In the genomic region with DNA sequence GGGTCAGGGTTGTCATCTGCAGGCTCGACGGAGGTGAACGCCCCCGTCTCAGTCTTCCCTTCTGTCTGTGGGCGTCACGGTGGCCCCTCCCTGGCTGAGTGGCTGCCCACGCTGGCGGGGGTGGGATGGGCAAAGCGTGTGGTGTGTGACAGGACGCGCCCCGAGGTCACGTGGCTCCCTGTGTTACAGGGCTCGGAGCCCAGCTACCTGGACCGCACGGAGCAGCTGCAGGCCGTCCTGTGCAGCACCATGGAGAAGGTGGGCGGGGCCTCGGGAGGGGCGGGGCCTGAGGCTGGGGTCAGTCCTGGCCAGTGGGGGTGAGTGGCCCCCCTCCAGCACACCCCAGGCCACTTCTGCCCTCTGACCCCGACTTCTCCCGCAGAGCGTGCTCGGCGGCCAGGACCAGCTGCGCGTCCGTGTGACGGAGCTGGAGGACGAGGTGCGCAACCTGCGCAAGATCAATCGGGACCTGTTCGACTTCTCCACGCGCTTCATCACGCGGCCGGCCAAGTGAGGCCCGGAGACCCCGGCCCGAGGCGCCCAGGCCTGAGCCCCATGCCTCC, we compare ENCODE assay signal across 23 cellular contexts. TPM values are rescaled to one million over a fixed set of nuclear protein-coding genes. Genes with fewer than 3 reads are reported as not detected.
A peak's percentile ranks its signal among the peaks of the same experiment; 100 is the strongest.
DNase-seq lines count a peak whose midpoint lies in the region; ATAC-seq and TF ChIP-seq lines count a peak whose summit lies in the region.
"Had no signal": no experiment of that assay in that cellular context is flagged by ENCODE, and none has a peak within 500 bp of the region (broad histone marks: within the 10 kb centered on the region; RNA-seq: fewer than 3 reads in every experiment).

No MANE protein-coding gene starts in this region.

- H2BK15ac ChIP-seq in neuronal stem cell (ENCODE audit: low read length) = no peak overlapping the region

- no peak overlapping the region for H4K91ac ChIP-seq in neuronal stem cell (ENCODE audit: low read depth, low read length, poor library complexity)

- no peak overlapping the region for H3K4me3 Mint-ChIP-seq in endodermal cell
- H3K4me3 Mint-ChIP-seq: CD4-positive, alpha-beta memory T cell had no signal

- no peak overlapping the region for H3K4me2 ChIP-seq in neuronal stem cell (ENCODE audit: insufficient read depth, low read length, poor library complexity, severe bottlenecking)

- H3K4me1 ChIP-seq in endodermal cell (ENCODE audit: control insufficient read depth, insufficient read depth, low read length) (no peaks in the 10 kb centered on the region), neuronal stem cell (ENCODE audit: control insufficient read depth in 2 of 2, insufficient read depth in 1 of 2, low read depth in 1 of 2, low read length in 2 of 2) (peaks cover 3 to 6% of the 10 kb centered on the region in 2 donors)

- H3K9ac ChIP-seq in endodermal cell (ENCODE audit: extremely low read depth, low read length, poor library complexity, severe bottlenecking) (no peak overlapping the region), neuronal stem cell (ENCODE audit: low read depth, low read length, poor library complexity) (peak overlapping the region; percentile 60)
- H3K9ac ChIP-seq: BLaER1 treated with 17β-estradiol and CSF1 and Interleukin-3, amounts not matched to agents 10 nM and 100 nM had no signal

- POLR2A ChIA-PET in RWPE1 (lab: Yijun Ruan, JAX; ENCODE audit: low non-redundant PET) = no interaction called here

- H2BK120ac ChIP-seq in neuronal stem cell (ENCODE audit: low read depth, low read length) = no peak overlapping the region

- H2BK12ac ChIP-seq in neuronal stem cell (ENCODE audit: low read length) = peak overlapping the region; percentile 84

- ATAC-seq in GM21360 (IDR thresholded peaks at IDR 0.05; ENCODE audit: unreplicated experiment) = no peak
- ATAC-seq: Panc1 had no signal

- H3K23ac ChIP-seq in neuronal stem cell (ENCODE audit: low read depth, low read length, poor library complexity) = peak overlapping the region; percentile 43

- H3K79me1 ChIP-seq in neuronal stem cell (ENCODE audit: low read depth, low read length) = peaks cover 6% of the 10 kb centered on the region

- H4K8ac ChIP-seq in neuronal stem cell (ENCODE audit: low read depth, low read length) = no peak overlapping the region

- peak overlapping the region; percentile 51 for H3K27ac ChIP-seq in RWPE1
- H3K27ac ChIP-seq in endodermal cell (ENCODE audit: low read depth, low read length) = no peak overlapping the region
- H3K27ac ChIP-seq in neuronal stem cell (replicated peaks; ENCODE audit: low read length) = no peak overlapping the region
- H3K27ac ChIP-seq: BLaER1 treated with 17β-estradiol and CSF1 and Interleukin-3, amounts not matched to agents 10 nM and 100 nM; SJCRH30 had no signal

- peaks cover 12% of the 10 kb centered on the region for H3K36me3 Mint-ChIP-seq in endodermal cell (ENCODE audit: low read depth)

- DNase-seq in RWPE1 (ENCODE audit: low spot score) (no peak), endodermal cell (peak; percentile 71), neuronal stem cell (ENCODE audit: low spot score) (no peak), HT-29 (ENCODE audit: low spot score) (no peak), 8988T (no peak)
- DNase-seq: ACHN; CD4-positive, alpha-beta memory T cell; DMS 273 treated with DMSO at 0.1 percent for 48 hours; DMS79 treated with DMSO at 0.1 percent for 48 hours; GOT3; Kasumi-1; NCI-H1417; NCI-H1694 treated with DMSO at 0.1 percent for 48 hours; NCI-H2081 treated with DMSO at 0.1 percent for 48 hours; NCI-H2171 treated with DMSO at 0.1 percent for 48 hours; NCI-H524 treated with DMSO at 0.1 percent for 48 hours; NCI-H82; SJCRH30 had no signal

- WGBS in endodermal cell (ENCODE audit: insufficient coverage in 1 of 2, insufficient read length in 1 of 2), 2 experiments = 94 to 98% methylated on average over 29 to 43 of the region's 43 CpGs
- WGBS in neuronal stem cell (ENCODE audit: extremely low coverage in 2 of 2, insufficient read length in 2 of 2, insufficient replicate concordance in 1 of 2), 2 donors = no CpG with 5 or more reads among the region's 43 CpGs

- peaks cover 28% of the 10 kb centered on the region for H3K27me3 Mint-ChIP-seq in endodermal cell (ENCODE audit: insufficient read depth)

- no peak overlapping the region for H2AFZ ChIP-seq in neuronal stem cell (ENCODE audit: low read length)

- H2BK5ac ChIP-seq in neuronal stem cell (ENCODE audit: low read length) = no peak overlapping the region

- H3K9me3 ChIP-seq in endodermal cell (ENCODE audit: control insufficient read depth, low read length) (no peaks in the 10 kb centered on the region), neuronal stem cell (replicated peaks in 1 of 2; ENCODE audit: control insufficient read depth in 2 of 2, insufficient read depth in 1 of 2, low read depth in 1 of 2, low read length in 2 of 2) (no peaks in the 10 kb centered on the region)
- H3K9me3 ChIP-seq: Caco-2, SJCRH30 had no signal

- H3K27me3 ChIP-seq in endodermal cell (ENCODE audit: control insufficient read depth, insufficient read depth, low read length, poor library complexity, severe bottlenecking) = peaks cover 27% of the 10 kb centered on the region
- peaks cover 0 to 28% (median 3%) of the 10 kb centered on the region in 3 experiments for H3K27me3 ChIP-seq in neuronal stem cell (ENCODE audit: control insufficient read depth in 3 of 3, insufficient read depth in 3 of 3, low read depth in 1 of 3, low read length in 3 of 3)

- H3K4me1 Mint-ChIP-seq in endodermal cell = peaks cover 4% of the 10 kb centered on the region

- peak overlapping the region; percentile 64 for H3K18ac ChIP-seq in neuronal stem cell (ENCODE audit: low read length)

- peaks cover 22% of the 10 kb centered on the region for H3K36me3 ChIP-seq in endodermal cell (ENCODE audit: control insufficient read depth, insufficient read depth, low read length)
- peaks cover 14 to 44% of the 10 kb centered on the region in 2 donors for H3K36me3 ChIP-seq in neuronal stem cell (replicated peaks in 1 of 2; ENCODE audit: control insufficient read depth in 2 of 2, insufficient read depth in 2 of 2, low read length in 2 of 2)

- no peak overlapping the region for H3K27ac Mint-ChIP-seq in endodermal cell

- TF ChIP-seq CTCF in RWPE1 (conservative IDR thresholded peaks at IDR 0.05; ENCODE audit: low read depth) (no peak), endodermal cell (conservative IDR thresholded peaks at IDR 0.05) (no peak)

- peak overlapping the region; percentile 56 for H3K14ac ChIP-seq in neuronal stem cell (ENCODE audit: low read length)

- H3K4me3 ChIP-seq in endodermal cell (ENCODE audit: low read length) = no peak overlapping the region
- no peak overlapping the region for H3K4me3 ChIP-seq in neuronal stem cell (ENCODE audit: low read length in 2 of 2)
- H3K4me3 ChIP-seq: BLaER1 treated with 17β-estradiol and CSF1 and Interleukin-3, amounts not matched to agents 10 nM and 100 nM; SJCRH30 had no signal

- CTCF ChIA-PET in RWPE1 (lab: Yijun Ruan, JAX) = no interaction called here

- H2AK5ac ChIP-seq in neuronal stem cell (ENCODE audit: low read depth, low read length) = no peak overlapping the region

- H3K9me3 Mint-ChIP-seq in endodermal cell = no peaks in the 10 kb centered on the region
- H3K9me3 Mint-ChIP-seq: CD4-positive, alpha-beta memory T cell had no signal

- H3K4ac ChIP-seq in neuronal stem cell (ENCODE audit: low read length) = no peak overlapping the region

RNA-seq across cellular contexts. Expression of a gene that starts 6.3 kb away (rescaled TPM):
- total RNA-seq in endodermal cell = 1 to 10 TPM; 2.0 TPM
- polyA plus RNA-seq in endodermal cell (2013, experiment 1 of 2) = 0.85 TPM
- 0.50 TPM for polyA plus RNA-seq in endodermal cell (2013, experiment 2 of 2)
- 4.2 TPM for polyA plus RNA-seq in neuronal stem cell (2013, experiment 1 of 2)
- polyA plus RNA-seq in neuronal stem cell (2013, experiment 2 of 2) = 3.9 TPM
- not detected in 2 replicates for total RNA-seq in HT-29 (2014; rRNA removed; shearing (Covaris generic))
- total RNA-seq: CD4-positive, alpha-beta memory T cell; MCF 10A; SJCRH30 had no signal
- polyA plus RNA-seq: CD4-positive, alpha-beta memory T cell had no signal

RNA-seq across cellular contexts. Expression of a gene that starts 9.8 kb away (rescaled TPM):
- 10 to 100 TPM; 68.6 to 85.6 TPM for total RNA-seq in endodermal cell
- 59.4 TPM for polyA plus RNA-seq in endodermal cell (2013, experiment 1 of 2)
- polyA plus RNA-seq in endodermal cell (2013, experiment 2 of 2) = 62.7 TPM
- polyA plus RNA-seq in neuronal stem cell (2013, experiment 1 of 2) = 42.0 TPM
- polyA plus RNA-seq in neuronal stem cell (2013, experiment 2 of 2) = 41.4 TPM
- total RNA-seq in HT-29 (2014; rRNA removed; shearing (Covaris generic)) = 172 and 186 TPM in 2 replicates

RNA-seq across cellular contexts. Expression of a gene that starts 27.0 kb away (rescaled TPM):
- 100 to 1,000 TPM; 157 to 176 TPM for total RNA-seq in endodermal cell
- 146 TPM for polyA plus RNA-seq in endodermal cell (2013, experiment 1 of 2)
- 122 TPM for polyA plus RNA-seq in endodermal cell (2013, experiment 2 of 2)
- 113 TPM for polyA plus RNA-seq in neuronal stem cell (2013, experiment 1 of 2)
- polyA plus RNA-seq in neuronal stem cell (2013, experiment 2 of 2) = 111 TPM
- 236 and 253 TPM in 2 replicates for total RNA-seq in HT-29 (2014; rRNA removed; shearing (Covaris generic))

RNA-seq across cellular contexts. Expression of a gene that starts 27.4 kb away (rescaled TPM):
- total RNA-seq in endodermal cell = not detected
- under 0.01 TPM for polyA plus RNA-seq in endodermal cell (2013, experiment 1 of 2)
- under 0.01 TPM for polyA plus RNA-seq in endodermal cell (2013, experiment 2 of 2)
- not detected for polyA plus RNA-seq in neuronal stem cell (2013, experiment 1 of 2)
- not detected for polyA plus RNA-seq in neuronal stem cell (2013, experiment 2 of 2)
- not detected in 2 replicates for total RNA-seq in HT-29 (2014; rRNA removed; shearing (Covaris generic))
- total RNA-seq: Caco-2; CD4-positive, alpha-beta memory T cell; MCF 10A; SJCRH30 had no signal
- polyA plus RNA-seq: CD4-positive, alpha-beta memory T cell had no signal

RNA-seq across cellular contexts. Expression of a gene that starts 32.5 kb away (rescaled TPM):
- total RNA-seq in endodermal cell = 100 to 1,000 TPM; 426 to 469 TPM
- polyA plus RNA-seq in endodermal cell (2013, experiment 1 of 2) = 225 TPM
- 200 TPM for polyA plus RNA-seq in endodermal cell (2013, experiment 2 of 2)
- 235 TPM for polyA plus RNA-seq in neuronal stem cell (2013, experiment 1 of 2)
- polyA plus RNA-seq in neuronal stem cell (2013, experiment 2 of 2) = 243 TPM
- 265 and 298 TPM in 2 replicates for total RNA-seq in HT-29 (2014; rRNA removed; shearing (Covaris generic))
